ENCODE assay signal across 18 cellular contexts in the genomic region with DNA sequence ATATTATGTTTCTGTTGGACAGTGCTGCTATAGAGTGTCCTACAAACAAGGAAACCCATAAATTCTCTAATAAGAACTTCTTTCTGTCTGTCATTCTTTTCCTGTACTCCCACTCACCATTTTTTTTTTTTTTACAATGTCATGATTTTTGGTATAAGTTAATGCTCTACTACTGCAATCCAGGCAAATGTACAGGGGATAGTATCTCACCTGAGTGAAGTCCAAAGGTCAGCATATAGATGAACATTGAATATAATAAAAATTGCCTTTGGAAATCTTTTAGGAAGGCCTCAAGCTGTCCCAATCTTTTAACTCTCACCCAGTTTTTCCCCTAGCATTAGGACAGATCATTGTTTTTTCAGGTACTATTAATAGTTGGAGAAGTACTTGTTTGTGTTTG. TPM values are rescaled to one million over a fixed set of nuclear protein-coding genes. Genes with fewer than 3 reads are reported as not detected.
DNase-seq lines count a peak whose midpoint lies in the region; ATAC-seq and TF ChIP-seq lines count a peak whose summit lies in the region.
"Had no signal": no experiment of that assay in that cellular context is flagged by ENCODE, and none has a peak within 500 bp of the region (broad histone marks: within the 10 kb centered on the region; RNA-seq: fewer than 3 reads in every experiment).

No MANE protein-coding gene starts in this region.

- ATAC-seq in HG02970 (IDR thresholded peaks at IDR 0.05; ENCODE audit: low FRiP score, unreplicated experiment) (no peak), T-cell (replicated peaks in 1 of 4) (no peak)
- ATAC-seq: CD8-positive, alpha-beta T cell; GM23338; HCT116 had no signal

- H3K9ac ChIP-seq in Loucy (ENCODE audit: low read depth, low read length, poor library complexity, severe bottlenecking) = no peak overlapping the region
- H3K9ac ChIP-seq: BLaER1 had no signal

- peak overlapping the region; percentile 42 for H3K27ac ChIP-seq in hepatocyte
- H3K27ac ChIP-seq: BLaER1, C4-2B had no signal

- no peaks in the 10 kb centered on the region for H3K4me1 ChIP-seq in Loucy (ENCODE audit: insufficient read depth, low read length, poor library complexity, severe bottlenecking)
- H3K4me1 ChIP-seq in hepatocyte (ENCODE audit: insufficient read depth) = no peaks in the 10 kb centered on the region
- H3K4me1 ChIP-seq: BLaER1, Caco-2 had no signal

- H3K4me2 ChIP-seq in Loucy (ENCODE audit: low read depth, low read length, poor library complexity, severe bottlenecking) = no peak overlapping the region
- H3K4me2 ChIP-seq in hepatocyte = no peak overlapping the region
- H3K4me2 ChIP-seq: BLaER1, GM23338 had no signal

- TF ChIP-seq CTCF in Loucy (conservative IDR thresholded peaks at IDR 0.05; ENCODE audit: low read length) (no peak), hepatocyte (IDR thresholded peaks at IDR 0.05; ENCODE audit: poor library complexity) (no peak), progenitor cell of endocrine pancreas (IDR thresholded peaks at IDR 0.05; ENCODE audit: unreplicated experiment) (no peak)

- H3K36me3 ChIP-seq in Loucy (ENCODE audit: insufficient read depth, low read length) (no peaks in the 10 kb centered on the region), hepatocyte (replicated peaks; ENCODE audit: insufficient read depth, low read depth) (no peaks in the 10 kb centered on the region)
- H3K36me3 ChIP-seq: BLaER1 had no signal

- H3K4me1 Mint-ChIP-seq in progenitor cell of endocrine pancreas (ENCODE audit: low read depth) (peaks cover 10% of the 10 kb centered on the region), T-cell (no peaks in the 10 kb centered on the region)
- H3K4me1 Mint-ChIP-seq: B cell; CD4-positive, CD25-positive, alpha-beta regulatory T cell; GM23338; H9 had no signal

- CTCF ChIA-PET in T-cell (lab: Charles Lee) = no interaction called here

- H3F3A ChIP-seq in Loucy (ENCODE audit: low read depth) = no peaks in the 10 kb centered on the region

- POLR2A ChIA-PET in T-cell (lab: Charles Lee) = no interaction called here

- H2AFZ ChIP-seq in Loucy (ENCODE audit: low read length) (peak overlapping the region; percentile 21; the same call in 1 of the 2 replicates), hepatocyte (no peak overlapping the region)

- H3K27me3 ChIP-seq in Loucy (ENCODE audit: insufficient read depth, low read length, poor library complexity, severe bottlenecking) = no peaks in the 10 kb centered on the region
- H3K27me3 ChIP-seq in hepatocyte = no peaks in the 10 kb centered on the region
- H3K27me3 ChIP-seq: BLaER1 had no signal

- peak overlapping the region; percentile 29 for H3K27ac Mint-ChIP-seq in progenitor cell of endocrine pancreas
- no peak overlapping the region for H3K27ac Mint-ChIP-seq in T-cell
- H3K27ac Mint-ChIP-seq: B cell; CD4-positive, CD25-positive, alpha-beta regulatory T cell; CD8-positive, alpha-beta T cell; GM23338; H9 had no signal

- no peaks in the 10 kb centered on the region for H3K79me2 ChIP-seq in Loucy (ENCODE audit: insufficient read depth, low read length)
- no peaks in the 10 kb centered on the region for H3K79me2 ChIP-seq in hepatocyte

- H3K9me3 ChIP-seq in Loucy (ENCODE audit: insufficient read depth, low read depth, low read length) (no peaks in the 10 kb centered on the region), hepatocyte (ENCODE audit: low read depth) (no peaks in the 10 kb centered on the region)
- H3K9me3 ChIP-seq: BLaER1 had no signal

- H3K9me3 Mint-ChIP-seq in progenitor cell of endocrine pancreas (ENCODE audit: low read depth) = no peaks in the 10 kb centered on the region
- no peaks in the 10 kb centered on the region for H3K9me3 Mint-ChIP-seq in T-cell
- H3K9me3 Mint-ChIP-seq: CD8-positive, alpha-beta T cell; GM23338 had no signal

- no peaks in the 10 kb centered on the region for H3K27me3 Mint-ChIP-seq in progenitor cell of endocrine pancreas
- peaks cover 0 to 3% of the 10 kb centered on the region in 2 donors for H3K27me3 Mint-ChIP-seq in T-cell

- H3K4me3 Mint-ChIP-seq in progenitor cell of endocrine pancreas (ENCODE audit: low read depth) (no peak overlapping the region), T-cell (no peak overlapping the region)
- H3K4me3 Mint-ChIP-seq: B cell; CD4-positive, CD25-positive, alpha-beta regulatory T cell; CD8-positive, alpha-beta T cell; GM23338; H9 had no signal

- H3K9me2 ChIP-seq in Loucy (replicated peaks; ENCODE audit: low read depth, low read length) = no peaks in the 10 kb centered on the region
- no peaks in the 10 kb centered on the region for H3K9me2 ChIP-seq in hepatocyte (replicated peaks; ENCODE audit: insufficient read depth)

- H3K36me3 Mint-ChIP-seq in progenitor cell of endocrine pancreas (ENCODE audit: insufficient read depth) (no peaks in the 10 kb centered on the region), T-cell (no peaks in the 10 kb centered on the region)
- H3K36me3 Mint-ChIP-seq: CD4-positive, CD25-positive, alpha-beta regulatory T cell; CD8-positive, alpha-beta T cell had no signal

- no peak overlapping the region for H3K4me3 ChIP-seq in Loucy (ENCODE audit: low read length, poor library complexity, severe bottlenecking)
- H3K4me3 ChIP-seq in hepatocyte = no peak overlapping the region
- H3K4me3 ChIP-seq: BLaER1, GM23338 had no signal

- H4K20me1 ChIP-seq in Loucy (ENCODE audit: insufficient read depth, low read length, poor library complexity, severe bottlenecking) (no peaks in the 10 kb centered on the region), hepatocyte (ENCODE audit: insufficient read depth, poor library complexity, severe bottlenecking) (no peaks in the 10 kb centered on the region)
- H4K20me1 ChIP-seq: BLaER1 had no signal

- DNase-seq in hepatocyte (ENCODE audit: low spot score) = no peak
- no peak for DNase-seq in progenitor cell of endocrine pancreas (ENCODE audit: low spot score, unreplicated experiment)
- no peak for DNase-seq in HUDEP-2 (lab: John Stamatoyannopoulos, UW; ENCODE audit: unreplicated experiment in 76 of 76)
- no peak for DNase-seq in T-cell
- DNase-seq: Caco-2; CD4-positive, CD25-positive, alpha-beta regulatory T cell; CD8-positive, alpha-beta T cell; DMS153; DMS79 treated with DMSO at 0.1 percent for 48 hours; GF-D8; H9 had no signal

RNA-seq across cellular contexts. Expression of a gene that starts 21.3 kb away (rescaled TPM):
- total RNA-seq in hepatocyte (306 and 309 TPM in 2 replicates), progenitor cell of endocrine pancreas (220 and 234 TPM in 2 replicates), T-cell (100 to 1,000 TPM in 1 of 5 donors, 10 to 100 TPM in 4; 82.4 to 103 (median 97.5) TPM)
- 247 and 248 TPM in 2 replicates for polyA plus RNA-seq in hepatocyte

RNA-seq across cellular contexts. Expression of a gene that starts 55.9 kb away (rescaled TPM):
- total RNA-seq in hepatocyte (19.7 and 20.7 TPM in 2 replicates), progenitor cell of endocrine pancreas (17.5 and 17.9 TPM in 2 replicates), T-cell (10 to 100 TPM; 49.7 to 76.3 (median 57.1) TPM)
- 3.2 and 3.9 TPM in 2 replicates for polyA plus RNA-seq in hepatocyte
